Comparison of ENCODE assay signal across 8 cellular contexts in genomic region chr6:154161689-154162088, GRCh38.
DNase-seq lines count a peak whose midpoint lies in the region; ATAC-seq and FAIRE-seq lines count a peak whose summit lies in the region.

No MANE protein-coding gene starts in this region.

- ATAC-seq in GM18519 (IDR thresholded peaks at IDR 0.05; ENCODE audit: low FRiP score, unreplicated experiment) = peak; percentile 82
- ATAC-seq in GM19455 (IDR thresholded peaks at IDR 0.05; ENCODE audit: unreplicated experiment) = peak; percentile 73
- peak; percentile 69 for ATAC-seq in HG02981 (IDR thresholded peaks at IDR 0.05; ENCODE audit: unreplicated experiment)

- no peak for FAIRE-seq in HTR-8/SVneo (lab: Jason Lieb, UNC)

- peak; percentile 29 for DNase-seq in NOMO-1 treated with dmso at 0.1 percent for 144 hours (lab: John Stamatoyannopoulos, UW; ENCODE audit: unreplicated experiment)
- DNase-seq in HTR-8/SVneo (ENCODE audit: insufficient read length, low spot score) = no peak
- DNase-seq in GF-D8 (lab: John Stamatoyannopoulos, UW) = no peak
- DNase-seq in GM03348 (ENCODE audit: low spot score) = no peak
- no peak for DNase-seq in amygdala (lab: John Stamatoyannopoulos, UW)
